Comparison of ENCODE assay signal across 26 cellular contexts in the genomic region with DNA sequence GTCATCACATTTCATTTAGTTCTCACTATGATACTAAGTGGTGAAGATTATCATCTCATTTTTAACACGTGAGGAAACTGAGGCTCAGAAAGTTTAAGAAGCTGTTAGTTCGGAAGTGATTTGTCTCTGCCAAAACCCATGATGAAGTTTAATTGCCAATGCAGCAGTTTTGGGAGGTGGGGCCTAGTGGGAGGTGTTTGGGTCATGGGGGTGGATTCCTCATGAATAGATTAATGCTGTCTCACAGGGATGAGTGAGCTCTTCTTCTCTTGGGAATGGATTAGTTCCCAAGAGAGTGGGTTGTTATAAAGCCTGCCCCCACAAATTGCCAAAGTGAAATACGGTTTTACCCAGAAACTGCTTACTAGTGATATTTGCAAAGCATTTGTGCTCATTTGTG.
"Had no signal": no experiment of that assay in that cellular context is flagged by ENCODE, and none has a peak within 500 bp of the region (broad histone marks: within the 10 kb centered on the region; RNA-seq: fewer than 3 reads in every experiment).

No MANE protein-coding gene starts in this region.

- H3K4me3 ChIP-seq: dorsolateral prefrontal cortex, gastrocnemius medialis, heart left ventricle, hepatocyte, neural progenitor cell, prostate gland, right atrium auricular region, sigmoid colon, skin epidermis, spleen, testis, tibial artery, upper lobe of left lung had no signal

- H3K27me3 ChIP-seq: gastrocnemius medialis, heart left ventricle, hepatocyte, neural progenitor cell, right atrium auricular region, sigmoid colon, spleen, testis, tibial artery, upper lobe of left lung had no signal

- H3K9me3 ChIP-seq: gastrocnemius medialis, heart left ventricle, prostate gland, right atrium auricular region, sigmoid colon, spleen, testis, tibial artery, upper lobe of left lung had no signal

- DNase-seq: dorsolateral prefrontal cortex; effector CD4-positive, alpha-beta T cell; foreskin fibroblast; gastrocnemius medialis; heart left ventricle; kidney; mesendoderm; midbrain; naive thymus-derived CD4-positive, alpha-beta T cell; sigmoid colon; spleen; stimulated activated CD4-positive, alpha-beta T cell treated with anti-CD3 and anti-CD28 coated beads, Interleukin-4, amount 100 ng/mL, for 4 hours; stimulated activated naive CD8-positive, alpha-beta T cell treated with anti-CD3 and anti-CD28 coated beads, Interleukin-15, Interleukin-2, amounts not matched to agents 100 U/mL and 50 U/mL, for 24 hours; substantia nigra; testis; tibial artery; upper lobe of left lung had no signal

- H3K4me1 ChIP-seq: gastrocnemius medialis, heart left ventricle, neural progenitor cell, prostate gland, right atrium auricular region, sigmoid colon, spleen, testis, upper lobe of left lung had no signal

- H2AFZ ChIP-seq: hepatocyte, neural progenitor cell had no signal

- H3K4me2 ChIP-seq: hepatocyte, neural progenitor cell had no signal

- H3K9ac ChIP-seq: neural progenitor cell had no signal

- FAIRE-seq: colon, kidney, urothelium cell line had no signal

- H3K36me3 ChIP-seq: gastrocnemius medialis, heart left ventricle, neural progenitor cell, prostate gland, right atrium auricular region, sigmoid colon, spleen, tibial artery, upper lobe of left lung had no signal

- H3K27ac ChIP-seq: dorsolateral prefrontal cortex, gastrocnemius medialis, heart left ventricle, hepatocyte, neural progenitor cell, prostate gland, right atrium auricular region, sigmoid colon, skin epidermis, spleen, testis, tibial artery, upper lobe of left lung had no signal

- ATAC-seq: gastrocnemius medialis; heart left ventricle; left lobe of liver; naive thymus-derived CD4-positive, alpha-beta T cell; stimulated activated memory B cell treated with anti-CD40 and anti-IgM and Interleukin-4, amounts not matched to agents 10 μg/mL and 1 μg/mL and 100 μg/mL, for 72 hours; stimulated activated naive CD8-positive, alpha-beta T cell treated with anti-CD3 and anti-CD28 coated beads, Interleukin-15, Interleukin-2, amounts not matched to agents 100 U/mL and 50 U/mL, for 24 hours had no signal
